ENCODE assay signal across 17 cellular contexts in the genomic region with DNA sequence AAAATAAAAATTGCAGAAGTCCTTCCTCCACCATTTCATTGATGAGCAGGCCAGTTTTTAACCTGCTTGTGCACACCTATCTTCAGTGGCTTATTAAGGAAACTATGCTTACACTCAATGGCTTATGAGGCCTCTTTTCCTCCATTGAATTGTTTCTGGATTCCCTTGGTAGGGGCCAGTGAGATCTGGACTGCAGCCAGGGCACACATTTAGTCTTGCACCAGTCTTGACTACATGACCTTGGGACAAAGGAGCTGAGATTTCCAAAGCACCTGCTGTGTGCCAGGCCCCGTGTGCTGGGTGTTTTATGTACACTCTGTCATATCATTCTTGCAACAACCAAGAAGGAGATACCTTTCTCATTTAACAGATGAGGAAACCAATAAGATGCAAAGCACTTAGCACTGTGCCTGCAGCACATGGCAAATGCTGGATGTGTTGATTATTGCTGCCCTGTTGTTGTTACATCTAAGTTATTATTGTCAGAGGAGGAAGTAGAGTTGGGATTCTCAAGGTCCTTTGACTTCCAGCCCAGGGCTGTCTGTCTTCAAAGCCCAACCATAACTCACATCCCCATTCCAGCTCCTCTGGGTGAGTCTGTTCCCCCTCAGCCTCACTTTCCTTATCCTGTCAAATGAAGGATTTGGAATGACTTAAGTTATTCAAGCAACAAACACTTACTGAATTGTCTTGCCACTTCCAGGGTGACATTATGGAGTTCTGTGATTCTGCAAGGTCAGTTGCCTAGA. TPM values are rescaled to one million over a fixed set of nuclear protein-coding genes. Genes with fewer than 3 reads are reported as not detected.
DNase-seq lines count a peak whose midpoint lies in the region; ATAC-seq, FAIRE-seq and TF ChIP-seq lines count a peak whose summit lies in the region.
"Had no signal": no experiment of that assay in that cellular context is flagged by ENCODE, and none has a peak within 500 bp of the region (broad histone marks: within the 10 kb centered on the region; RNA-seq: fewer than 3 reads in every experiment).

No MANE protein-coding gene starts in this region.

- no peaks in the 10 kb centered on the region for H3K27me3 Mint-ChIP-seq in dendritic cell treated with granulocyte-macrophage colony-stimulating factor and Interleukin-4, amounts not matched to agents 40 ng/mL and 50 ng/mL, for 4 days

- H3K79me2 ChIP-seq in HepG2 (ENCODE audit: insufficient read depth, low read length): no peaks in the 10 kb centered on the region

- peak overlapping the region; percentile 48 for H3K27ac Mint-ChIP-seq in dendritic cell treated with granulocyte-macrophage colony-stimulating factor and Interleukin-4, amounts not matched to agents 40 ng/mL and 50 ng/mL, for 4 days
- H3K27ac Mint-ChIP-seq: CD4-positive, CD25-positive, alpha-beta regulatory T cell had no signal

- 67% methylated on average over 1 of the region's 1 CpG for WGBS in right lobe of liver (ENCODE audit: insufficient coverage, low coverage, low lambda C conversion rate, missing lambda C conversion rate)
- 0% methylated on average over 1 of the region's 1 CpG for WGBS in HepG2 (ENCODE audit: low lambda C conversion rate)
- 40 to 64% methylated on average over 1 of the region's 1 CpG for WGBS in esophagus squamous epithelium, 2 donors

- no peaks in the 10 kb centered on the region for H3K9me3 Mint-ChIP-seq in dendritic cell treated with granulocyte-macrophage colony-stimulating factor and Interleukin-4, amounts not matched to agents 40 ng/mL and 50 ng/mL, for 4 days

- no peak overlapping the region for H3K9ac ChIP-seq in HepG2 (ENCODE audit: insufficient read depth, low read depth, low read length)
- H3K9ac ChIP-seq: KMS-11 had no signal

- FAIRE-seq in HepG2 (lab: Jason Lieb, UNC): no peak
- FAIRE-seq: GM19239 had no signal

- POLR2A ChIA-PET in HepG2 (lab: Yijun Ruan, JAX): no interaction called here

- no peak overlapping the region for H2AFZ ChIP-seq in HepG2 (ENCODE audit: low read length)

- no peaks in the 10 kb centered on the region for H4K20me1 ChIP-seq in HepG2 (ENCODE audit: insufficient read depth, low read length)

- H3K9me3 ChIP-seq in right lobe of liver: no peaks in the 10 kb centered on the region
- H3K9me3 ChIP-seq in HepG2 (ENCODE audit: low read length): no peaks in the 10 kb centered on the region
- H3K9me3 ChIP-seq in neutrophil: no peaks in the 10 kb centered on the region
- H3K9me3 ChIP-seq in esophagus squamous epithelium: no peaks in the 10 kb centered on the region
- H3K9me3 ChIP-seq: HAP-1, Peyer's patch had no signal

- intact Hi-C loops in right lobe of liver (cut with DNase I): no loop called here
- intact Hi-C loops in HepG2 (cut with micrococcal nuclease; ENCODE audit: unreplicated experiment): no loop called here
- intact Hi-C loops in dendritic cell treated with granulocyte-macrophage colony-stimulating factor and Interleukin-4, amounts not matched to agents 40 ng/mL and 50 ng/mL, for 4 days (cut with micrococcal nuclease): no loop called here
- intact Hi-C loops in esophagus squamous epithelium (cut with DNase I): no loop called here

- no peak overlapping the region for H3K4me3 ChIP-seq in right lobe of liver
- no peak overlapping the region for H3K4me3 ChIP-seq in HepG2 (replicated peaks in 1 of 3; ENCODE audit: insufficient read depth in 1 of 3, low read depth in 2 of 3, low read length in 3 of 3)
- H3K4me3 ChIP-seq in neutrophil (ENCODE audit: low read depth in 1 of 2, low read length in 1 of 2): no peak overlapping the region
- no peak overlapping the region for H3K4me3 ChIP-seq in esophagus squamous epithelium
- H3K4me3 ChIP-seq: HAP-1, Peyer's patch had no signal

- H3K27me3 ChIP-seq in right lobe of liver (no peaks in the 10 kb centered on the region), HepG2 (ENCODE audit: control insufficient read depth in 1 of 2, insufficient read depth in 2 of 2, low read length in 2 of 2) (peaks cover 3 to 12% of the 10 kb centered on the region in 2 experiments; a peak in 4 of 5 replicates), neutrophil (no peaks in the 10 kb centered on the region), esophagus squamous epithelium (peaks cover 0 to 3% (median 0%) of the 10 kb centered on the region in 4 donors)
- H3K27me3 ChIP-seq: Peyer's patch had no signal

- H3K36me3 Mint-ChIP-seq in dendritic cell treated with granulocyte-macrophage colony-stimulating factor and Interleukin-4, amounts not matched to agents 40 ng/mL and 50 ng/mL, for 4 days (ENCODE audit: low read depth): peaks cover 54% of the 10 kb centered on the region

- H3K27ac ChIP-seq in right lobe of liver: no peak overlapping the region
- no peak overlapping the region for H3K27ac ChIP-seq in HepG2 (ENCODE audit: extremely low read length, insufficient read depth, low read length)
- peak overlapping the region; percentile 42 for H3K27ac ChIP-seq in neutrophil
- H3K27ac ChIP-seq in esophagus squamous epithelium: no peak overlapping the region
- H3K27ac ChIP-seq: KMS-11, Peyer's patch had no signal

- no peak for TF ChIP-seq RAD21 in HepG2 (CRISPR knock-in tag; IDR thresholded peaks at IDR 0.05)

- H3K4me1 ChIP-seq in right lobe of liver (peaks cover 0 to 21% (median 5%) of the 10 kb centered on the region in 4 donors), HepG2 (ENCODE audit: insufficient read depth, low read length) (peaks cover 6% of the 10 kb centered on the region; the same call in 1 of the 2 replicates), neutrophil (ENCODE audit: control insufficient read depth in 1 of 2, insufficient read depth in 1 of 2, low read depth in 1 of 2, low read length in 1 of 2) (peaks cover 23 to 26% of the 10 kb centered on the region in 2 experiments), esophagus squamous epithelium (no peaks in the 10 kb centered on the region)
- H3K4me1 ChIP-seq: Caco-2, HAP-1, Peyer's patch had no signal

- H3K36me3 ChIP-seq in right lobe of liver (no peaks in the 10 kb centered on the region), HepG2 (replicated peaks in 1 of 2; ENCODE audit: control insufficient read depth in 1 of 2, insufficient read depth in 2 of 2, low read length in 2 of 2) (no peaks in the 10 kb centered on the region), neutrophil (peaks cover 10% of the 10 kb centered on the region), esophagus squamous epithelium (no peaks in the 10 kb centered on the region)
- H3K36me3 ChIP-seq: HAP-1, Peyer's patch had no signal

- peaks cover 60% of the 10 kb centered on the region for H3K4me1 Mint-ChIP-seq in dendritic cell treated with granulocyte-macrophage colony-stimulating factor and Interleukin-4, amounts not matched to agents 40 ng/mL and 50 ng/mL, for 4 days (ENCODE audit: low read depth)
- H3K4me1 Mint-ChIP-seq: CD4-positive, CD25-positive, alpha-beta regulatory T cell had no signal

- TF ChIP-seq POLR2A in right lobe of liver (IDR thresholded peaks at IDR 0.05): no peak
- TF ChIP-seq POLR2A in HepG2 (IDR thresholded peaks at IDR 0.05; ENCODE audit: insufficient read depth in 1 of 2, low read depth in 2 of 2, low read length in 2 of 2): no peak
- TF ChIP-seq POLR2A in esophagus squamous epithelium (IDR thresholded peaks at IDR 0.05): no peak

- BruUV-seq in HepG2 (replicated peaks; lab: Mats Ljungman, UMichigan): no TSS peak

- peak; percentile 18 to 51 (median 24) for ATAC-seq in right lobe of liver
- ATAC-seq in HepG2: no peak

- peak in 1 of 3 donors; percentile 48 for DNase-seq in right lobe of liver
- no peak for DNase-seq in HepG2 (ENCODE audit: low spot score)
- no peak for DNase-seq in putamen (ENCODE audit: low spot score)
- DNase-seq in esophagus squamous epithelium (lab: John Stamatoyannopoulos, UW): no peak
- no peak for DNase-seq in HK-2 (ENCODE audit: unreplicated experiment)
- DNase-seq: Caco-2; CD4-positive, CD25-positive, alpha-beta regulatory T cell; DMS153; NCI-H1436; NCI-H2081; Peyer's patch; SHP77 treated with DMSO at 0.1 percent for 48 hours had no signal

- no peak overlapping the region for H3K4me2 ChIP-seq in HepG2 (ENCODE audit: low read depth, low read length)
- H3K4me2 ChIP-seq: KMS-11 had no signal

- TF ChIP-seq CTCF in right lobe of liver (IDR thresholded peaks at IDR 0.05) (no peak), HepG2 (CRISPR knock-in tag; IDR thresholded peaks at IDR 0.05) (no peak), neutrophil (IDR thresholded peaks at IDR 0.05) (no peak), esophagus squamous epithelium (IDR thresholded peaks at IDR 0.05) (no peak)

- in situ Hi-C loops in HepG2 (cut with HindIII; ENCODE audit: extremely low pct_ligation_motif_present, low pct_unique_long_range_greater_than_20kb): no loop called here

- CTCF ChIA-PET in HepG2 (lab: Yijun Ruan, JAX; ENCODE audit: low intra/inter-chr PET ratio, low total read pairs): no interaction called here

- H3K4me3 Mint-ChIP-seq in dendritic cell treated with granulocyte-macrophage colony-stimulating factor and Interleukin-4, amounts not matched to agents 40 ng/mL and 50 ng/mL, for 4 days: no peak overlapping the region
- H3K4me3 Mint-ChIP-seq: CD4-positive, CD25-positive, alpha-beta regulatory T cell had no signal

- TF ChIP-seq EP300 in HepG2 (IDR thresholded peaks at IDR 0.05; ENCODE audit: low read depth in 2 of 2, low read length in 2 of 2) (no peak), HepG2 (CRISPR knock-in tag; IDR thresholded peaks at IDR 0.05; ENCODE audit: borderline replicate concordance) (no peak)

RNA-seq across cellular contexts. Expression of a gene that starts 31.6 kb away (rescaled TPM):
- 10 to 100 TPM; 10.7 to 20.4 (median 18.9) TPM for total RNA-seq in right lobe of liver
- 2.3 and 2.9 TPM in 2 replicates for total RNA-seq in HepG2 (2016; rRNA removed; fragmentation: Illumina TruSeq; extraction: Trizol)
- 2.3 and 2.7 TPM in 2 replicates for total RNA-seq in HepG2 (2016; cell fraction: cytosol; rRNA removed; fragmentation: Illumina TruSeq; extraction: Trizol; ENCODE audit: low read depth)
- total RNA-seq in HepG2 (2016; cell fraction: insoluble cytoplasmic fraction; rRNA removed; fragmentation: Illumina TruSeq; extraction: Trizol): 2.0 and 2.8 TPM in 2 replicates
- total RNA-seq in HepG2 (2016; cell fraction: membrane; rRNA removed; fragmentation: Illumina TruSeq; extraction: Trizol): 4.4 and 4.7 TPM in 2 replicates
- 5.1 and 7.2 TPM in 2 replicates for total RNA-seq in HepG2 (2016; cell fraction: nucleus; rRNA removed; fragmentation: Illumina TruSeq; extraction: Trizol)
- 3.5 and 3.6 TPM in 2 replicates for polyA plus RNA-seq in HepG2 (2011; rRNA removed)
- polyA plus RNA-seq in HepG2 (2011; cell fraction: cytosol; rRNA removed): 1.6 and 2.1 TPM in 2 replicates
- 7.0 TPM in 2 replicates for polyA plus RNA-seq in HepG2 (2011; cell fraction: nucleus; rRNA removed)
- polyA plus RNA-seq in HepG2 (2012): 5.6 and 6.5 TPM in 2 replicates
- polyA plus RNA-seq in HepG2 (2016; cell fraction: cytosol; fragmentation: Illumina TruSeq; extraction: Trizol; ENCODE audit: low read depth): 6.3 and 6.8 TPM in 2 replicates
- polyA plus RNA-seq in HepG2 (2016; cell fraction: insoluble cytoplasmic fraction; fragmentation: Illumina TruSeq; extraction: Trizol; ENCODE audit: low read depth): 7.0 and 10.5 TPM in 2 replicates
- 9.8 and 10.5 TPM in 2 replicates for polyA plus RNA-seq in HepG2 (2016; cell fraction: membrane; fragmentation: Illumina TruSeq; extraction: Trizol; ENCODE audit: low read depth)
- 11.7 and 11.9 TPM in 2 replicates for polyA plus RNA-seq in HepG2 (2016; cell fraction: nucleus; fragmentation: Illumina TruSeq; extraction: Trizol; ENCODE audit: insufficient read depth, low read depth)
- 5.5 TPM in 1 of 2 replicates, not detected in the other for polyA minus RNA-seq in HepG2 (2011; rRNA and poly(A)+ RNA removed; ENCODE audit: low replicate concordance)
- polyA minus RNA-seq in HepG2 (2011; cell fraction: cytosol; rRNA and poly(A)+ RNA removed): 4.6 and 4.9 TPM in 2 replicates
- polyA minus RNA-seq in HepG2 (2011; cell fraction: nucleus; rRNA and poly(A)+ RNA removed): 8.0 and 9.7 TPM in 2 replicates
- total RNA-seq in esophagus squamous epithelium: 1 to 10 TPM; 1.9 to 9.7 (median 4.4) TPM
